Comparison of ENCODE assay signal across 28 cellular contexts in the genomic region with DNA sequence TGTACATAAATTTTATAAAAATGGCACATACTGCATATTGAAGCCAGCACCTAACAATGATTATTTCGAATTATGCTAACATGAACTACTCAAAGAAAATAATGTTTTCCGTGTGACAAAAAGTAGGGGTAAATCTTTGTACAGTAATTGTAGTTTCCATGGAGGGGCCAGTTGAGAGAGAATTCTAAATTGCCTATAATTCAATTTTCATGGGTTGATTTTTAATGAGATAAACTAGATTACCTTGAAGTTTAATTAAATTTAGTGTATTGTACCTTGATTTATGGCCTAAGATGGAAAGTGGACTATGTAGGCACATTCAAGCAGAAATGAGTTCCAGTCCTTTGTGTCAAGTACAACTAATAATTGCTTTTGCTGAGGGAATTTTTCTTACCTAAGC.
"Had no signal": no experiment of that assay in that cellular context is flagged by ENCODE, and none has a peak within 500 bp of the region (broad histone marks: within the 10 kb centered on the region; RNA-seq: fewer than 3 reads in every experiment).

No MANE protein-coding gene starts in this region.

- DNase-seq: activated CD4-positive, alpha-beta memory T cell treated with anti-CD3 and anti-CD28 coated beads, Interleukin-2, amount 10 ng/mL, durations not matched to agents 7 days and 5 days; activated CD4-positive, alpha-beta T cell treated with anti-CD3 and anti-CD28 coated beads for 1 hour; activated CD4-positive, alpha-beta T cell treated with anti-CD3 and anti-CD28 coated beads for 4 hours; activated CD4-positive, alpha-beta T cell treated with anti-CD3 and anti-CD28 coated beads, Interleukin-2, amount 10 ng/mL, durations not matched to agents 7 days and 5 days; activated CD4-positive, alpha-beta T cell treated with anti-CD3 and anti-CD28 coated beads, Interleukin-2, amount 50 U/mL, for 4 hours; activated CD8-positive, alpha-beta memory T cell treated with anti-CD3 and anti-CD28 coated beads, Interleukin-2, amount 50 U/mL, for 48 hours; activated gamma-delta T cell; activated naive CD4-positive, alpha-beta T cell; activated naive CD4-positive, alpha-beta T cell treated with anti-CD3 and anti-CD28 coated beads, Interleukin-2, amount 50 U/mL, for 16 hours; activated T-cell treated with anti-CD3 and anti-CD28 coated beads for 4 hours; activated T-cell treated with anti-CD3 and anti-CD28 coated beads, Interleukin-2, amount 50 U/mL, for 24 hours; activated T-cell treated with anti-CD3 and anti-CD28 coated beads, Interleukin-2, amount 50 U/mL, for 72 hours; amniotic stem cell; anterior cingulate cortex; brain microvascular endothelial cell; dorsolateral prefrontal cortex; effector memory CD4-positive, alpha-beta T cell; erythroblast; foreskin keratinocyte; gastrocnemius medialis; glutamatergic neuron; heart left ventricle; T-helper 2 cell had no signal

- H3K9me3 ChIP-seq: esophagus muscularis mucosa, gastrocnemius medialis, heart left ventricle had no signal

- H3K9me3 Mint-ChIP-seq: activated CD4-positive, alpha-beta memory T cell treated with anti-CD3 and anti-CD28 coated beads, Interleukin-2, amount 10 ng/mL, durations not matched to agents 7 days and 5 days; activated CD4-positive, alpha-beta T cell treated with anti-CD3 and anti-CD28 coated beads, Interleukin-2, amount 10 ng/mL, durations not matched to agents 7 days and 5 days; activated T-cell treated with anti-CD3 and anti-CD28 coated beads, Interleukin-2, amount 50 U/mL, for 24 hours; activated T-cell treated with anti-CD3 and anti-CD28 coated beads, Interleukin-2, amount 50 U/mL, for 72 hours; central memory CD8-positive, alpha-beta T cell; dendritic cell treated with granulocyte-macrophage colony-stimulating factor and Interleukin-4, amounts not matched to agents 40 ng/mL and 50 ng/mL, for 4 days had no signal

- H3K36me3 ChIP-seq: brain microvascular endothelial cell, esophagus muscularis mucosa, gastrocnemius medialis, heart left ventricle had no signal

- H3K27me3 Mint-ChIP-seq: central memory CD8-positive, alpha-beta T cell; dendritic cell treated with granulocyte-macrophage colony-stimulating factor and Interleukin-4, amounts not matched to agents 40 ng/mL and 50 ng/mL, for 4 days had no signal

- H3K27ac ChIP-seq: brain microvascular endothelial cell, coronary artery, dorsolateral prefrontal cortex, esophagus muscularis mucosa, foreskin keratinocyte, gastrocnemius medialis, heart left ventricle had no signal

- H3K4me3 Mint-ChIP-seq: activated CD4-positive, alpha-beta memory T cell treated with anti-CD3 and anti-CD28 coated beads, Interleukin-2, amount 10 ng/mL, durations not matched to agents 7 days and 5 days; activated CD4-positive, alpha-beta T cell treated with anti-CD3 and anti-CD28 coated beads, Interleukin-2, amount 10 ng/mL, durations not matched to agents 7 days and 5 days; activated naive CD8-positive, alpha-beta T cell; activated T-cell treated with anti-CD3 and anti-CD28 coated beads, Interleukin-2, amount 50 U/mL, for 24 hours; activated T-cell treated with anti-CD3 and anti-CD28 coated beads, Interleukin-2, amount 50 U/mL, for 72 hours; central memory CD8-positive, alpha-beta T cell; dendritic cell treated with granulocyte-macrophage colony-stimulating factor and Interleukin-4, amounts not matched to agents 40 ng/mL and 50 ng/mL, for 4 days had no signal

- H3K27ac Mint-ChIP-seq: activated CD4-positive, alpha-beta memory T cell treated with anti-CD3 and anti-CD28 coated beads, Interleukin-2, amount 10 ng/mL, durations not matched to agents 7 days and 5 days; activated CD4-positive, alpha-beta T cell treated with anti-CD3 and anti-CD28 coated beads, Interleukin-2, amount 10 ng/mL, durations not matched to agents 7 days and 5 days; activated naive CD8-positive, alpha-beta T cell; activated T-cell treated with anti-CD3 and anti-CD28 coated beads, Interleukin-2, amount 50 U/mL, for 24 hours; activated T-cell treated with anti-CD3 and anti-CD28 coated beads, Interleukin-2, amount 50 U/mL, for 72 hours; dendritic cell treated with granulocyte-macrophage colony-stimulating factor and Interleukin-4, amounts not matched to agents 40 ng/mL and 50 ng/mL, for 4 days had no signal

- ATAC-seq: activated T-cell treated with anti-CD3 and anti-CD28 coated beads, Interleukin-2, amount 50 U/mL, for 72 hours; foreskin keratinocyte; gastrocnemius medialis; heart left ventricle had no signal

- H3K27me3 ChIP-seq: brain microvascular endothelial cell, dorsolateral prefrontal cortex, esophagus muscularis mucosa, foreskin keratinocyte, gastrocnemius medialis, heart left ventricle had no signal

- H3K4me3 ChIP-seq: coronary artery, dorsolateral prefrontal cortex, esophagus muscularis mucosa, gastrocnemius medialis, heart left ventricle had no signal
